In the genomic region with DNA sequence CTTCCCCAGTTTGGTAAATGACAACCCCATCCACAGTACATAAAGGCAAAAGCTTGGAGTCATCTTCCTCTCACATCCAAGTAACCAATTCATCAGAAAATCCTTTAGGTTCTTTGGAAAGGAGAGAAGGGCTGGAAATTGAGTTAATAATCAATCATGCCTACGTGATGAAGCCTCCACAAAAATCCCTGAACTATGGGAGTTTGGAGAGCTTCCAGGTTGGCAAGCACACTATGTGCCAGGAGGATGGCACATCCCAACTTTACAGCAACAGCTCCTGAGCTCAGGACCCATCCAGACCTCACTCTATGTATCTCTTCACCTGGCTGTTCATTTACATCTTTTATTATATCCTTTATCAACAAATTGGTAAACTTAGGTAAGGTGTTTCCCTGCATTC, we compare ENCODE assay signal across 25 cellular contexts.
"Had no signal": no experiment of that assay in that cellular context is flagged by ENCODE, and none has a peak within 500 bp of the region (broad histone marks: within the 10 kb centered on the region; RNA-seq: fewer than 3 reads in every experiment).

No MANE protein-coding gene starts in this region.

- ATAC-seq: natural killer cell; pancreas; right cardiac atrium; stimulated activated naive B cell treated with anti-CD40 and anti-IgM and Interleukin-4, amounts not matched to agents 10 μg/mL and 1 μg/mL and 100 μg/mL, for 72 hours had no signal

- H3K4me1 Mint-ChIP-seq: natural killer cell; nephron; neural progenitor cell; stimulated activated effector memory CD8-positive, alpha-beta T cell treated with anti-CD3 and anti-CD28 coated beads, Interleukin-12 subunit alpha, Interleukin-12 subunit beta, amount 100 ng/mL, for 72 hours; stimulated activated naive B cell treated with anti-CD40 and anti-IgM and Interleukin-4, amounts not matched to agents 10 μg/mL and 1 μg/mL and 100 μg/mL, for 72 hours had no signal

- DNase-seq: natural killer cell; occipital lobe; sigmoid colon; small intestine; stimulated activated CD4-positive, alpha-beta T cell treated with anti-CD3 and anti-CD28 coated beads, Interleukin-15, amount 100 ng/mL, for 24 hours; stimulated activated CD4-positive, alpha-beta T cell treated with anti-CD3 and anti-CD28 coated beads, Interleukin-2, amount 100 ng/mL, for 24 hours; stimulated activated CD4-positive, alpha-beta T cell treated with anti-CD3 and anti-CD28 coated beads, Interleukin-2, amount 100 ng/mL, for 48 hours; stimulated activated CD4-positive, alpha-beta T cell treated with anti-CD3 and anti-CD28 coated beads, Interleukin-4, amount 100 ng/mL, for 24 hours; stimulated activated naive B cell treated with anti-CD40 and anti-IgM and Interleukin-4, amounts not matched to agents 10 μg/mL and 1 μg/mL and 100 μg/mL, for 72 hours; stimulated activated naive CD4-positive, alpha-beta T cell treated with Interleukin-2 at 50 U/mL for 16 hours; stomach; thyroid gland; trophoblast cell had no signal

- H3K27me3 ChIP-seq: neural progenitor cell, pancreas, right lobe of liver, sigmoid colon, stomach, thyroid gland, tibial nerve, upper lobe of left lung, vagina had no signal

- H3K36me3 Mint-ChIP-seq: natural killer cell; neural progenitor cell; stimulated activated effector memory CD8-positive, alpha-beta T cell treated with anti-CD3 and anti-CD28 coated beads, Interleukin-12 subunit alpha, Interleukin-12 subunit beta, amount 100 ng/mL, for 72 hours; stimulated activated naive B cell treated with anti-CD40 and anti-IgM and Interleukin-4, amounts not matched to agents 10 μg/mL and 1 μg/mL and 100 μg/mL, for 72 hours had no signal

- H3K4me1 ChIP-seq: neural progenitor cell, pancreas, prostate gland, right lobe of liver, sigmoid colon, thyroid gland, upper lobe of left lung, vagina had no signal

- H3K27ac Mint-ChIP-seq: natural killer cell; nephron; neural progenitor cell; stimulated activated effector memory CD8-positive, alpha-beta T cell treated with anti-CD3 and anti-CD28 coated beads, Interleukin-12 subunit alpha, Interleukin-12 subunit beta, amount 100 ng/mL, for 72 hours; stimulated activated naive B cell treated with anti-CD40 and anti-IgM and Interleukin-4, amounts not matched to agents 10 μg/mL and 1 μg/mL and 100 μg/mL, for 72 hours; stimulated activated naive CD8-positive, alpha-beta T cell treated with anti-CD3 and anti-CD28 coated beads, Interleukin-15, Interleukin-2, amounts not matched to agents 100 ng/mL and 50 ng/mL, for 24 hours had no signal

- H3K4me3 ChIP-seq: neural progenitor cell, pancreas, prostate gland, right lobe of liver, sigmoid colon, stomach, thoracic aorta, thyroid gland, tibial nerve, upper lobe of left lung, vagina had no signal

- H3K9me3 ChIP-seq: pancreas, prostate gland, right lobe of liver, thoracic aorta, thyroid gland, vagina had no signal

- H3K4me3 Mint-ChIP-seq: natural killer cell; nephron; neural progenitor cell; stimulated activated effector memory CD8-positive, alpha-beta T cell treated with anti-CD3 and anti-CD28 coated beads, Interleukin-12 subunit alpha, Interleukin-12 subunit beta, amount 100 ng/mL, for 72 hours; stimulated activated naive B cell treated with anti-CD40 and anti-IgM and Interleukin-4, amounts not matched to agents 10 μg/mL and 1 μg/mL and 100 μg/mL, for 72 hours; stimulated activated naive CD8-positive, alpha-beta T cell treated with anti-CD3 and anti-CD28 coated beads, Interleukin-15, Interleukin-2, amounts not matched to agents 100 ng/mL and 50 ng/mL, for 24 hours had no signal

- H3K27ac ChIP-seq: neural progenitor cell, pancreas, prostate gland, right lobe of liver, sigmoid colon, stomach, thoracic aorta, thyroid gland, tibial nerve, upper lobe of left lung, vagina had no signal

- H3K27me3 Mint-ChIP-seq: stimulated activated naive B cell treated with anti-CD40 and anti-IgM and Interleukin-4, amounts not matched to agents 10 μg/mL and 1 μg/mL and 100 μg/mL, for 72 hours; stimulated activated naive CD8-positive, alpha-beta T cell treated with anti-CD3 and anti-CD28 coated beads, Interleukin-15, Interleukin-2, amounts not matched to agents 100 ng/mL and 50 ng/mL, for 24 hours had no signal

- H3K36me3 ChIP-seq: neural progenitor cell, pancreas, prostate gland, right lobe of liver, sigmoid colon, stomach, thoracic aorta, thyroid gland, tibial nerve, upper lobe of left lung, vagina had no signal
